19 cellular contexts compared by ENCODE assay signal in the genomic region with DNA sequence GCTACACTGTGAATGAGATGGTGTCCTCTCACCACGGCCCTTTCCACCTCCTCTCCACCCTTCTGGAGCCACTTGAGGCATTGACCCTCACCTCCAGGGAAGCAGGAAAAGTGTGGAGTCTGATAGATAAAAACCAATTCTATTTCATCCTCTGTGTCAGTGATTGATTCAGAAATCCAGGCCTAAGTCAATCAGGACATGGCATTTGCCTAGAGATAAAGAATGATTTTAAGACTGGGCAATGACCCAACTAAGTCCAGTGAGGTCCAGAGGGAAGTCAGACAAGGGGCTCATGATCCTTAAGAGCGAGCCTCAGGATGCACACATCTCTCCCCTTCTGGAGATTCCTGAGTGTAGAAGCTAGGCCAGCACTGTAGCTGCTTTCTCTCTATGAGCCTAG. TPM values are rescaled to one million over a fixed set of nuclear protein-coding genes. Genes with fewer than 3 reads are reported as not detected.
DNase-seq lines count a peak whose midpoint lies in the region; ATAC-seq, FAIRE-seq and TF ChIP-seq lines count a peak whose summit lies in the region.
"Had no signal": no experiment of that assay in that cellular context is flagged by ENCODE, and none has a peak within 500 bp of the region (broad histone marks: within the 10 kb centered on the region; RNA-seq: fewer than 3 reads in every experiment).

No MANE protein-coding gene starts in this region.

- no peak overlapping the region for H3K4me3 Mint-ChIP-seq in activated CD4-positive, alpha-beta T cell treated with anti-CD3 and anti-CD28 coated beads for 36 hours
- H3K4me3 Mint-ChIP-seq: CD4-positive, alpha-beta memory T cell; GM23338; H9 had no signal

- peak overlapping the region; percentile 15 for H3K27ac ChIP-seq in Panc1 (ENCODE audit: low read length)
- no peak overlapping the region for H3K27ac ChIP-seq in osteoblast (ENCODE audit: low read depth, low read length)
- H3K27ac ChIP-seq in A673 (ENCODE audit: low read depth, low read length, poor library complexity, severe bottlenecking): no peak overlapping the region
- H3K27ac ChIP-seq in pancreas: no peak overlapping the region
- no peak overlapping the region for H3K27ac ChIP-seq in small intestine (ENCODE audit: low read depth in 1 of 2, low read length in 1 of 2)
- H3K27ac ChIP-seq: 22Rv1 had no signal

- H3K9me3 Mint-ChIP-seq in activated CD4-positive, alpha-beta T cell treated with anti-CD3 and anti-CD28 coated beads for 36 hours (ENCODE audit: low read depth): no peaks in the 10 kb centered on the region
- H3K9me3 Mint-ChIP-seq: GM23338, H9 had no signal

- POLR2A ChIA-PET in Panc1 (lab: Charles Lee): no interaction called here
- POLR2A ChIA-PET in A673 (lab: Charles Lee; ENCODE audit: low non-redundant PET): no interaction called here
- POLR2A ChIA-PET in activated CD4-positive, alpha-beta T cell treated with anti-CD3 and anti-CD28 coated beads for 36 hours (lab: Charles Lee): no interaction called here

- H3K79me2 ChIP-seq in osteoblast (ENCODE audit: insufficient read depth, low read length): no peaks in the 10 kb centered on the region

- H3K4me3 ChIP-seq in Panc1 (ENCODE audit: low read depth in 2 of 2, low read length in 2 of 2) (no peak overlapping the region), osteoblast (ENCODE audit: insufficient read depth, low read length) (no peak overlapping the region), A673 (ENCODE audit: low read depth, low read length, poor library complexity, severe bottlenecking) (no peak overlapping the region), pancreas (no peak overlapping the region), small intestine (ENCODE audit: low read depth in 1 of 2, low read length in 2 of 2) (no peak overlapping the region)
- H3K4me3 ChIP-seq: GM12878, GM23338 had no signal

- H3K4me1 ChIP-seq in Panc1 (ENCODE audit: control insufficient read depth, insufficient read depth, low read length) (peaks cover 8% of the 10 kb centered on the region), osteoblast (ENCODE audit: insufficient read depth, low read length) (peaks cover 10% of the 10 kb centered on the region), A673 (ENCODE audit: insufficient read depth, low read length, poor library complexity, severe bottlenecking) (no peaks in the 10 kb centered on the region), pancreas (peaks cover 0 to 9% (median 0%) of the 10 kb centered on the region in 3 donors), small intestine (ENCODE audit: control insufficient read depth in 2 of 2, insufficient read depth in 1 of 2, low read depth in 1 of 2, low read length in 1 of 2) (no peaks in the 10 kb centered on the region)

- peak overlapping the region; percentile 0 for H2AFZ ChIP-seq in osteoblast (ENCODE audit: low read length)
- H2AFZ ChIP-seq: GM23338 had no signal

- intact Hi-C loops in cardiac septum (cut with DNase I) (no loop called here), left ventricle myocardium superior (cut with micrococcal nuclease) (no loop called here), Panc1 (cut with micrococcal nuclease; ENCODE audit: unreplicated experiment) (loop anchor here (5.0 kb wide), 2 partner anchors 106 to 171 kb away; no protein-coding TSS in a partner anchor), A673 (cut with micrococcal nuclease; ENCODE audit: unreplicated experiment) (loop anchor here (5.0 kb wide), 1 partner anchor 106 kb away; no protein-coding TSS in a partner anchor), pancreas (cut with DNase I) (no loop called here)
- intact Hi-C loops in activated CD4-positive, alpha-beta T cell treated with anti-CD3 and anti-CD28 coated beads for 36 hours (cut with DNase I, micrococcal nuclease): no loop called here

- TF ChIP-seq CTCF in Panc1 (IDR thresholded peaks at IDR 0.05) (no peak), osteoblast (IDR thresholded peaks at IDR 0.05; ENCODE audit: extremely low read depth, low read depth, low read length) (no peak), A673 (conservative IDR thresholded peaks at IDR 0.05; ENCODE audit: low read depth, low read length) (no peak), pancreas (IDR thresholded peaks at IDR 0.05) (no peak)

- H3K27me3 ChIP-seq in Panc1 (ENCODE audit: control insufficient read depth, insufficient read depth, low read length) (no peaks in the 10 kb centered on the region), osteoblast (ENCODE audit: insufficient read depth, low read length) (no peaks in the 10 kb centered on the region), A673 (replicated peaks; ENCODE audit: insufficient read depth, low read depth, low read length, poor library complexity) (no peaks in the 10 kb centered on the region), pancreas (no peaks in the 10 kb centered on the region), small intestine (ENCODE audit: control insufficient read depth in 2 of 2, insufficient read depth in 2 of 2, low read length in 2 of 2) (no peaks in the 10 kb centered on the region)

- H3K36me3 ChIP-seq in Panc1 (ENCODE audit: control insufficient read depth, insufficient read depth, low read length): no peaks in the 10 kb centered on the region
- H3K36me3 ChIP-seq in osteoblast (ENCODE audit: insufficient read depth, low read length): no peaks in the 10 kb centered on the region
- H3K36me3 ChIP-seq in A673 (ENCODE audit: insufficient read depth, low read length, poor library complexity, severe bottlenecking): no peaks in the 10 kb centered on the region
- H3K36me3 ChIP-seq in pancreas: no peaks in the 10 kb centered on the region
- H3K36me3 ChIP-seq in small intestine (ENCODE audit: control insufficient read depth in 2 of 2, insufficient read depth in 2 of 2, low read length in 2 of 2): no peaks in the 10 kb centered on the region

- BruUV-seq in Panc1 (replicated peaks; lab: Mats Ljungman, UMichigan): no TSS peak
- no TSS peak for BruUV-seq in A673 (replicated peaks; lab: Mats Ljungman, UMichigan)

- DNase-seq in cardiac septum (ENCODE audit: low spot score) (peak; percentile 12), left ventricle myocardium superior (no peak), Panc1 (ENCODE audit: low read depth, low spot score) (no peak), osteoblast (ENCODE audit: insufficient read length, low spot score, missing footprints) (no peak), A673 (ENCODE audit: low spot score) (no peak), pancreas (no peak), small intestine (no peak)
- DNase-seq in activated CD4-positive, alpha-beta T cell treated with anti-CD3 and anti-CD28 coated beads for 36 hours: no peak
- DNase-seq: CD4-positive, alpha-beta memory T cell; DMS153; DND-41 had no signal

- WGBS in pancreas, 2 donors: 85 to 86% methylated on average over 2 of the region's 2 CpGs
- 73 to 85% (median 84%) methylated on average over 2 of the region's 2 CpGs for WGBS in small intestine, 3 donors

- no peaks in the 10 kb centered on the region for H3K36me3 Mint-ChIP-seq in activated CD4-positive, alpha-beta T cell treated with anti-CD3 and anti-CD28 coated beads for 36 hours (ENCODE audit: low read depth)

- CTCF ChIA-PET in Panc1 (lab: Charles Lee): interaction anchor here (0.7 to 0.9 kb wide), 2 partner anchors 19 to 375 kb away, joined by 3 to 4 read pairs; no protein-coding TSS in a partner anchor
- CTCF ChIA-PET in A673 (lab: Charles Lee): interaction anchor here (0.6 kb wide), 1 partner anchor 42 kb away, joined by 3 read pairs; no protein-coding TSS in a partner anchor
- CTCF ChIA-PET in activated CD4-positive, alpha-beta T cell treated with anti-CD3 and anti-CD28 coated beads for 36 hours (lab: Charles Lee): no interaction called here

- in situ Hi-C loops in Panc1 (cut with HindIII; ENCODE audit: low pct_unique_long_range_greater_than_20kb, low sequenced_read_pairs): no loop called here

- H3K27me3 Mint-ChIP-seq in activated CD4-positive, alpha-beta T cell treated with anti-CD3 and anti-CD28 coated beads for 36 hours: peaks cover 5% of the 10 kb centered on the region

- ATAC-seq in left ventricle myocardium superior (no peak), Panc1 (no peak), pancreas (no peak)
- ATAC-seq in activated CD4-positive, alpha-beta T cell treated with anti-CD3 and anti-CD28 coated beads for 36 hours: no peak

- H3K4me2 ChIP-seq in osteoblast (ENCODE audit: insufficient read depth, low read length): no peak overlapping the region
- H3K4me2 ChIP-seq: GM23338 had no signal

- H3K27ac Mint-ChIP-seq in activated CD4-positive, alpha-beta T cell treated with anti-CD3 and anti-CD28 coated beads for 36 hours: no peak overlapping the region
- H3K27ac Mint-ChIP-seq: CD4-positive, alpha-beta memory T cell; GM23338 had no signal

- H3K9me3 ChIP-seq in Panc1 (ENCODE audit: control insufficient read depth, insufficient read depth, low read depth, low read length) (no peaks in the 10 kb centered on the region), osteoblast (ENCODE audit: low read depth, low read length) (no peaks in the 10 kb centered on the region), A673 (ENCODE audit: low read depth, low read length, poor library complexity, severe bottlenecking) (no peaks in the 10 kb centered on the region), pancreas (no peaks in the 10 kb centered on the region), small intestine (ENCODE audit: control insufficient read depth, low read depth) (no peaks in the 10 kb centered on the region)
- H3K9me3 ChIP-seq: Caco-2 had no signal

- FAIRE-seq in pancreas (lab: Jason Lieb, UNC): no peak
- no peak for FAIRE-seq in small intestine (lab: Jason Lieb, UNC)
- FAIRE-seq: A204.1, G401.6, GM12878, GM19239 had no signal

- no peaks in the 10 kb centered on the region for H4K20me1 ChIP-seq in osteoblast (ENCODE audit: insufficient read depth, low read length)

- H3K4me1 Mint-ChIP-seq in activated CD4-positive, alpha-beta T cell treated with anti-CD3 and anti-CD28 coated beads for 36 hours: peaks cover 3% of the 10 kb centered on the region

RNA-seq across cellular contexts. Expression of a gene that starts 41.1 kb away (rescaled TPM):
- total RNA-seq in cardiac septum: 35.6 TPM
- total RNA-seq in left ventricle myocardium superior: 37.0 TPM
- 53.6 TPM for total RNA-seq in Panc1 (2021; ENCODE audit: unreplicated experiment)
- 36.2 TPM for polyA plus RNA-seq in Panc1 (2012; ENCODE audit: insufficient read length)
- 38.0 and 40.7 TPM in 2 replicates for total RNA-seq in osteoblast
- 88.5 and 90.8 TPM in 2 replicates for total RNA-seq in A673 (2021)
- total RNA-seq in pancreas: 10 to 100 TPM; 15.6 to 33.9 (median 21.9) TPM
- 10 to 100 TPM; 22.5 to 27.7 TPM for polyA plus RNA-seq in pancreas
- 10 to 100 TPM; 34.6 to 46.1 TPM for total RNA-seq in activated CD4-positive, alpha-beta T cell treated with anti-CD3 and anti-CD28 coated beads for 36 hours
- 10 to 100 TPM in 2 of 3 donors, 1 to 10 TPM in 1; 8.1 to 15.9 (median 12.4) TPM for polyA plus RNA-seq in small intestine

Comparison
In these comparisons a context has a peak if more than half of its experiments do, and no peak if none do; other contexts are left out.
1. intact Hi-C loops: an anchor here in Panc1 (5.0 kb wide) and A673 (5.0 kb wide); none called in cardiac septum, left ventricle myocardium superior, pancreas and activated CD4-positive, alpha-beta T cell treated with anti-CD3 and anti-CD28 coated beads for 36 hours.